Comparison of ENCODE assay signal across 3 cellular contexts in the genomic region with DNA sequence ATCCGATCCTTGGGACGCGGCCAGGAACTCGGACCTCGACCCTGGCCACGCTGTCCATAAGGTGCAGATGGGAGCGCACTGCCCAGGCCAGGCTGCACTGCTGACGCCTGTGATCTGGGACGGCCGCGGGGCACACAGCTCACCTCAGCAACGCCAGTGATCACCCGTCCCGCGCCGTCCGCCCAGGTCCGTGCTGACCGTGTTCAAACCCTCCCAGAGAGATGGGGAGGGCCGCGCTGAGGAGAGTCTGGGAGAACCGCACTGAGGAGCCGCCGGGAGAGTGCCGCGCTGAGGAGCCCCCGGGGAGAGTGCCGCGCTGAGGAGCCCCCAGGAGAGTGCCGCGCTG.
TF ChIP-seq lines count a peak whose summit lies in the region.

No MANE protein-coding gene starts in this region.

TF ChIP-seq in IMR-90, 13 proteins besides CTCF, POLR2A, EP300 and RAD21:
- TF ChIP-seq SMC3 (IDR thresholded peaks at IDR 0.05; ENCODE audit: low read depth, low read length) (no peak), CHD1 (IDR thresholded peaks at IDR 0.05; ENCODE audit: low read depth, low read length) (no peak), MXI1 (IDR thresholded peaks at IDR 0.05; ENCODE audit: borderline replicate concordance, low read depth, low read length) (no peak), MAFK (IDR thresholded peaks at IDR 0.05; ENCODE audit: low read depth, low read length) (no peak), RCOR1 (IDR thresholded peaks at IDR 0.05; ENCODE audit: insufficient replicate concordance, low read length) (no peak), NFE2L2 (IDR thresholded peaks at IDR 0.05; ENCODE audit: low read depth, low read length) (no peak), RFX5 (IDR thresholded peaks at IDR 0.05; ENCODE audit: low read depth, low read length) (no peak), CEBPB (IDR thresholded peaks at IDR 0.05; ENCODE audit: low read depth, low read length) (no peak), BHLHE40 (IDR thresholded peaks at IDR 0.05; ENCODE audit: low read depth, low read length) (no peak), ELK1 (IDR thresholded peaks at IDR 0.05; ENCODE audit: borderline replicate concordance, low read depth, low read length) (no peak), MAZ (IDR thresholded peaks at IDR 0.05; ENCODE audit: borderline replicate concordance, low read depth, low read length) (no peak)

TF ChIP-seq in GM12878, 131 proteins besides CTCF, POLR2A, EP300 and RAD21:
- TF ChIP-seq ZNF24 (IDR thresholded peaks at IDR 0.05) = no peak
TF ChIP-seq in GM12878: peak in this region for 0.

TF ChIP-seq in HepG2, 621 proteins besides CTCF, POLR2A, EP300 and RAD21:
- TF ChIP-seq RBM22 (optimal IDR thresholded peaks at IDR 0.05; ENCODE audit: low read length) = peak; percentile 80
- TF ChIP-seq MLLT10 (CRISPR knock-in tag; IDR thresholded peaks at IDR 0.05) = peak; percentile 17; the same call in 1 of the 2 replicates
- peak; percentile 100 for TF ChIP-seq AGO2 (optimal IDR thresholded peaks at IDR 0.05; ENCODE audit: low read depth, low read length)
- TF ChIP-seq MAX (IDR thresholded peaks at IDR 0.05) = peak; percentile 49; the same call in 1 of the 2 replicates
- no peak for TF ChIP-seq ZNF766 (CRISPR knock-in tag; IDR thresholded peaks at IDR 0.05; ENCODE audit: borderline replicate concordance)
- no peak for TF ChIP-seq ZNF7 (CRISPR knock-in tag; IDR thresholded peaks at IDR 0.05)
- no peak for TF ChIP-seq CREM (IDR thresholded peaks at IDR 0.05)
- TF ChIP-seq CREM (CRISPR knock-in tag; IDR thresholded peaks at IDR 0.05) = no peak
- TF ChIP-seq ZNF530 (CRISPR knock-in tag; IDR thresholded peaks at IDR 0.05; ENCODE audit: low read depth) = no peak
- TF ChIP-seq MTA1 (CRISPR knock-in tag; IDR thresholded peaks at IDR 0.05; ENCODE audit: borderline replicate concordance) = 0 out of 2 replicates have a peak, but pooled peaks have one; percentile 29
- peak; percentile 49; the same call in 1 of the 2 replicates for TF ChIP-seq TGIF2 (CRISPR knock-in tag; IDR thresholded peaks at IDR 0.05)
- no peak for TF ChIP-seq TAF1 (CRISPR knock-in tag; IDR thresholded peaks at IDR 0.05)
- 0 out of 2 replicates have a peak, but pooled peaks have one; percentile 18 for TF ChIP-seq ZNF124 (CRISPR knock-in tag; IDR thresholded peaks at IDR 0.05)
- 0 out of 2 replicates have a peak, but pooled peaks have one; percentile 3 for TF ChIP-seq NRL (CRISPR knock-in tag; IDR thresholded peaks at IDR 0.05; ENCODE audit: borderline replicate concordance)
- 0 out of 2 replicates have a peak, but pooled peaks have one; percentile 28 for TF ChIP-seq RARG (CRISPR knock-in tag; IDR thresholded peaks at IDR 0.05; ENCODE audit: low read depth)
- TF ChIP-seq, protein P1, sequence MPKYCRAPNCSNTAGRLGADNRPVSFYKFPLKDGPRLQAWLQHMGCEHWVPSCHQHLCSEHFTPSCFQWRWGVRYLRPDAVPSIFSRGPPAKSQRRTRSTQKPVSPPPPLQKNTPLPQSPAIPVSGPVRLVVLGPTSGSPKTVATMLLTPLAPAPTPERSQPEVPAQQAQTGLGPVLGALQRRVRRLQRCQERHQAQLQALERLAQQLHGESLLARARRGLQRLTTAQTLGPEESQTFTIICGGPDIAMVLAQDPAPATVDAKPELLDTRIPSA (CRISPR knock-in tag; IDR thresholded peaks at IDR 0.05; ENCODE audit: borderline replicate concordance) = 0 out of 2 replicates have a peak, but pooled peaks have one; percentile 53
- TF ChIP-seq ARNT2 (CRISPR knock-in tag; IDR thresholded peaks at IDR 0.05; ENCODE audit: low read depth) = 0 out of 2 replicates have a peak, but pooled peaks have one; percentile 24
- TF ChIP-seq HNRNPLL (IDR thresholded peaks at IDR 0.05; ENCODE audit: low read depth, low read length, poor library complexity, severe bottlenecking) = peak; percentile 7
- TF ChIP-seq, protein P2, sequence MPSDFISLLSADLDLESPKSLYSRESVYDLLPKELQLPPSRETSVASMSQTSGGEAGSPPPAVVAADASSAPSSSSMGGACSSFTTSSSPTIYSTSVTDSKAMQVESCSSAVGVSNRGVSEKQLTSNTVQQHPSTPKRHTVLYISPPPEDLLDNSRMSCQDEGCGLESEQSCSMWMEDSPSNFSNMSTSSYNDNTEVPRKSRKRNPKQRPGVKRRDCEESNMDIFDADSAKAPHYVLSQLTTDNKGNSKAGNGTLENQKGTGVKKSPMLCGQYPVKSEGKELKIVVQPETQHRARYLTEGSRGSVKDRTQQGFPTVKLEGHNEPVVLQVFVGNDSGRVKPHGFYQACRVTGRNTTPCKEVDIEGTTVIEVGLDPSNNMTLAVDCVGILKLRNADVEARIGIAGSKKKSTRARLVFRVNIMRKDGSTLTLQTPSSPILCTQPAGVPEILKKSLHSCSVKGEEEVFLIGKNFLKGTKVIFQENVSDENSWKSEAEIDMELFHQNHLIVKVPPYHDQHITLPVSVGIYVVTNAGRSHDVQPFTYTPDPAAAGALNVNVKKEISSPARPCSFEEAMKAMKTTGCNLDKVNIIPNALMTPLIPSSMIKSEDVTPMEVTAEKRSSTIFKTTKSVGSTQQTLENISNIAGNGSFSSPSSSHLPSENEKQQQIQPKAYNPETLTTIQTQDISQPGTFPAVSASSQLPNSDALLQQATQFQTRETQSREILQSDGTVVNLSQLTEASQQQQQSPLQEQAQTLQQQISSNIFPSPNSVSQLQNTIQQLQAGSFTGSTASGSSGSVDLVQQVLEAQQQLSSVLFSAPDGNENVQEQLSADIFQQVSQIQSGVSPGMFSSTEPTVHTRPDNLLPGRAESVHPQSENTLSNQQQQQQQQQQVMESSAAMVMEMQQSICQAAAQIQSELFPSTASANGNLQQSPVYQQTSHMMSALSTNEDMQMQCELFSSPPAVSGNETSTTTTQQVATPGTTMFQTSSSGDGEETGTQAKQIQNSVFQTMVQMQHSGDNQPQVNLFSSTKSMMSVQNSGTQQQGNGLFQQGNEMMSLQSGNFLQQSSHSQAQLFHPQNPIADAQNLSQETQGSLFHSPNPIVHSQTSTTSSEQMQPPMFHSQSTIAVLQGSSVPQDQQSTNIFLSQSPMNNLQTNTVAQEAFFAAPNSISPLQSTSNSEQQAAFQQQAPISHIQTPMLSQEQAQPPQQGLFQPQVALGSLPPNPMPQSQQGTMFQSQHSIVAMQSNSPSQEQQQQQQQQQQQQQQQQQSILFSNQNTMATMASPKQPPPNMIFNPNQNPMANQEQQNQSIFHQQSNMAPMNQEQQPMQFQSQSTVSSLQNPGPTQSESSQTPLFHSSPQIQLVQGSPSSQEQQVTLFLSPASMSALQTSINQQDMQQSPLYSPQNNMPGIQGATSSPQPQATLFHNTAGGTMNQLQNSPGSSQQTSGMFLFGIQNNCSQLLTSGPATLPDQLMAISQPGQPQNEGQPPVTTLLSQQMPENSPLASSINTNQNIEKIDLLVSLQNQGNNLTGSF (CRISPR knock-in tag; IDR thresholded peaks at IDR 0.05) = no peak
- peak; percentile 79 for TF ChIP-seq ZC3H13 (CRISPR knock-in tag; IDR thresholded peaks at IDR 0.05)
- TF ChIP-seq HOXA9 (CRISPR knock-in tag; IDR thresholded peaks at IDR 0.05; ENCODE audit: borderline replicate concordance) = peak; percentile 3; the same call in 1 of the 2 replicates
- peak; percentile 44; the same call in 1 of the 2 replicates for TF ChIP-seq ZNF343 (CRISPR knock-in tag; IDR thresholded peaks at IDR 0.05)
- peak; percentile 76 for TF ChIP-seq AGO1 (IDR thresholded peaks at IDR 0.05; ENCODE audit: low read depth, low read length, poor library complexity, severe bottlenecking)
- peak; percentile 3; the same call in 1 of the 2 replicates for TF ChIP-seq ZNF598 (CRISPR knock-in tag; IDR thresholded peaks at IDR 0.05; ENCODE audit: borderline replicate concordance)
- TF ChIP-seq ZNF230 (CRISPR knock-in tag; IDR thresholded peaks at IDR 0.05) = 0 out of 2 replicates have a peak, but pooled peaks have one; percentile 19
- TF ChIP-seq KAT7 (CRISPR knock-in tag; IDR thresholded peaks at IDR 0.05; ENCODE audit: borderline replicate concordance) = peak; percentile 21; the same call in 1 of the 2 replicates
- TF ChIP-seq DR1 (CRISPR knock-in tag; IDR thresholded peaks at IDR 0.05) = no peak
- TF ChIP-seq, protein P3, sequence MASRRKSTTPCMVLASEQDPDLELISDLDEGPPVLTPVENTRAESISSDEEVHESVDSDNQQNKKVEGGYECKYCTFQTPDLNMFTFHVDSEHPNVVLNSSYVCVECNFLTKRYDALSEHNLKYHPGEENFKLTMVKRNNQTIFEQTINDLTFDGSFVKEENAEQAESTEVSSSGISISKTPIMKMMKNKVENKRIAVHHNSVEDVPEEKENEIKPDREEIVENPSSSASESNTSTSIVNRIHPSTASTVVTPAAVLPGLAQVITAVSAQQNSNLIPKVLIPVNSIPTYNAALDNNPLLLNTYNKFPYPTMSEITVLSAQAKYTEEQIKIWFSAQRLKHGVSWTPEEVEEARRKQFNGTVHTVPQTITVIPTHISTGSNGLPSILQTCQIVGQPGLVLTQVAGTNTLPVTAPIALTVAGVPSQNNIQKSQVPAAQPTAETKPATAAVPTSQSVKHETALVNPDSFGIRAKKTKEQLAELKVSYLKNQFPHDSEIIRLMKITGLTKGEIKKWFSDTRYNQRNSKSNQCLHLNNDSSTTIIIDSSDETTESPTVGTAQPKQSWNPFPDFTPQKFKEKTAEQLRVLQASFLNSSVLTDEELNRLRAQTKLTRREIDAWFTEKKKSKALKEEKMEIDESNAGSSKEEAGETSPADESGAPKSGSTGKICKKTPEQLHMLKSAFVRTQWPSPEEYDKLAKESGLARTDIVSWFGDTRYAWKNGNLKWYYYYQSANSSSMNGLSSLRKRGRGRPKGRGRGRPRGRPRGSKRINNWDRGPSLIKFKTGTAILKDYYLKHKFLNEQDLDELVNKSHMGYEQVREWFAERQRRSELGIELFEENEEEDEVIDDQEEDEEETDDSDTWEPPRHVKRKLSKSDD (CRISPR knock-in tag; IDR thresholded peaks at IDR 0.05; ENCODE audit: low read depth) = peak; percentile 5; the same call in 1 of the 2 replicates
- TF ChIP-seq, protein P4, sequence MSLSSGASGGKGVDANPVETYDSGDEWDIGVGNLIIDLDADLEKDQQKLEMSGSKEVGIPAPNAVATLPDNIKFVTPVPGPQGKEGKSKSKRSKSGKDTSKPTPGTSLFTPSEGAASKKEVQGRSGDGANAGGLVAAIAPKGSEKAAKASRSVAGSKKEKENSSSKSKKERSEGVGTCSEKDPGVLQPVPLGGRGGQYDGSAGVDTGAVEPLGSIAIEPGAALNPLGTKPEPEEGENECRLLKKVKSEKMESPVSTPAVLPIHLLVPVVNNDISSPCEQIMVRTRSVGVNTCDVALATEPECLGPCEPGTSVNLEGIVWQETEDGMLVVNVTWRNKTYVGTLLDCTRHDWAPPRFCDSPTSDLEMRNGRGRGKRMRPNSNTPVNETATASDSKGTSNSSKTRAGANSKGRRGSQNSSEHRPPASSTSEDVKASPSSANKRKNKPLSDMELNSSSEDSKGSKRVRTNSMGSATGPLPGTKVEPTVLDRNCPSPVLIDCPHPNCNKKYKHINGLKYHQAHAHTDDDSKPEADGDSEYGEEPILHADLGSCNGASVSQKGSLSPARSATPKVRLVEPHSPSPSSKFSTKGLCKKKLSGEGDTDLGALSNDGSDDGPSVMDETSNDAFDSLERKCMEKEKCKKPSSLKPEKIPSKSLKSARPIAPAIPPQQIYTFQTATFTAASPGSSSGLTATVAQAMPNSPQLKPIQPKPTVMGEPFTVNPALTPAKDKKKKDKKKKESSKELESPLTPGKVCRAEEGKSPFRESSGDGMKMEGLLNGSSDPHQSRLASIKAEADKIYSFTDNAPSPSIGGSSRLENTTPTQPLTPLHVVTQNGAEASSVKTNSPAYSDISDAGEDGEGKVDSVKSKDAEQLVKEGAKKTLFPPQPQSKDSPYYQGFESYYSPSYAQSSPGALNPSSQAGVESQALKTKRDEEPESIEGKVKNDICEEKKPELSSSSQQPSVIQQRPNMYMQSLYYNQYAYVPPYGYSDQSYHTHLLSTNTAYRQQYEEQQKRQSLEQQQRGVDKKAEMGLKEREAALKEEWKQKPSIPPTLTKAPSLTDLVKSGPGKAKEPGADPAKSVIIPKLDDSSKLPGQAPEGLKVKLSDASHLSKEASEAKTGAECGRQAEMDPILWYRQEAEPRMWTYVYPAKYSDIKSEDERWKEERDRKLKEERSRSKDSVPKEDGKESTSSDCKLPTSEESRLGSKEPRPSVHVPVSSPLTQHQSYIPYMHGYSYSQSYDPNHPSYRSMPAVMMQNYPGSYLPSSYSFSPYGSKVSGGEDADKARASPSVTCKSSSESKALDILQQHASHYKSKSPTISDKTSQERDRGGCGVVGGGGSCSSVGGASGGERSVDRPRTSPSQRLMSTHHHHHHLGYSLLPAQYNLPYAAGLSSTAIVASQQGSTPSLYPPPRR (CRISPR knock-in tag; IDR thresholded peaks at IDR 0.05; ENCODE audit: borderline replicate concordance) = 0 out of 2 replicates have a peak, but pooled peaks have one; percentile 10
- TF ChIP-seq ESRRA (CRISPR knock-in tag; IDR thresholded peaks at IDR 0.05; ENCODE audit: low read depth) = no peak
- 0 out of 2 replicates have a peak, but pooled peaks have one; percentile 11 for TF ChIP-seq ZBTB2 (CRISPR knock-in tag; IDR thresholded peaks at IDR 0.05; ENCODE audit: low read depth)
- 0 out of 2 replicates have a peak, but pooled peaks have one; percentile 41 for TF ChIP-seq ZNF383 (CRISPR knock-in tag; IDR thresholded peaks at IDR 0.05; ENCODE audit: borderline replicate concordance)
- TF ChIP-seq ZNF121 (CRISPR knock-in tag; IDR thresholded peaks at IDR 0.05) = peak; percentile 72
